Comparison of ENCODE assay signal across 27 cellular contexts in the genomic region with DNA sequence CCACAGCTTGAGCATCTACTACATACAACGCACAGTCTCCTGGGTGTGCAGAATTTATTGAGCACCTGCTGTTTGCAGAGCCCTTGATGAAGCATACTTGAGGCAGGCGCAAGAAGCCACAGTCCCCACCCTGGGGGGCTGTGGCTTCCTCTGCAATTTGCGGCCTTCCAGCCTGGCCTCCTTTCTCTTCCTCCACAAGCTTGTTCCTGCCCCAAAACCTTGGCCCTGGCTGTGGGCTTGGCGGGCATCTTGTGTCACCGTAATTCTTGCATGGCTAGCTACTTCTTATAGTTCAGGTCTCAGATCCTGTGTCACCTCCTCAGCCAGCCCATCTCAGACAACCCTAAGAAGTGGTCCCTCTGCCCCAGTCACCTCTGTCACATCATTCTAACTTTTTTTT.
"Had no signal": no experiment of that assay in that cellular context is flagged by ENCODE, and none has a peak within 500 bp of the region (broad histone marks: within the 10 kb centered on the region; RNA-seq: fewer than 3 reads in every experiment).

No MANE protein-coding gene starts in this region.

- H3K9me3 ChIP-seq: colonic mucosa, sigmoid colon, suprapubic skin, upper lobe of right lung, uterus had no signal

- H3K27me3 ChIP-seq: colonic mucosa, esophagus muscularis mucosa, foreskin keratinocyte, gastroesophageal sphincter, heart left ventricle, hepatocyte, left lung, ovary, sigmoid colon, suprapubic skin, transverse colon, upper lobe of right lung, uterus had no signal

- H3K27ac ChIP-seq: colonic mucosa, esophagus muscularis mucosa, foreskin keratinocyte, gastroesophageal sphincter, heart left ventricle, hepatocyte, left lung, ovary, psoas muscle, sigmoid colon, suprapubic skin, transverse colon, upper lobe of right lung, uterus had no signal

- H3K27me3 Mint-ChIP-seq: dendritic cell treated with granulocyte-macrophage colony-stimulating factor and Interleukin-4, amounts not matched to agents 40 ng/mL and 50 ng/mL, for 4 days; naive B cell; stimulated activated naive CD8-positive, alpha-beta T cell treated with anti-CD3 and anti-CD28 coated beads, Interleukin-15, amount 100 ng/mL, for 72 hours had no signal

- ATAC-seq: foreskin keratinocyte; gastroesophageal sphincter; heart left ventricle; left cardiac atrium; left lung; mucosa of descending colon; psoas muscle; right cardiac atrium; stimulated activated naive CD8-positive, alpha-beta T cell treated with anti-CD3 and anti-CD28 coated beads, Interleukin-15, amount 100 ng/mL, for 72 hours; upper lobe of right lung had no signal

- H3K4me1 Mint-ChIP-seq: mesothelial cell of epicardium had no signal

- H3K36me3 ChIP-seq: ovary, uterus had no signal

- H3K27ac Mint-ChIP-seq: dendritic cell treated with granulocyte-macrophage colony-stimulating factor and Interleukin-4, amounts not matched to agents 40 ng/mL and 50 ng/mL, for 4 days; mesothelial cell of epicardium had no signal

- H3K4me1 ChIP-seq: colonic mucosa, esophagus muscularis mucosa, foreskin keratinocyte, gastroesophageal sphincter, heart left ventricle, left lung, psoas muscle, sigmoid colon, suprapubic skin, transverse colon, upper lobe of right lung, uterus had no signal

- DNase-seq: colonic mucosa; effector CD8-positive, alpha-beta T cell; foreskin keratinocyte; heart left ventricle; left cardiac atrium; left lung; mesenchymal stem cell; mucosa of descending colon; naive B cell; occipital lobe; ovary; psoas muscle; right cardiac atrium; sigmoid colon; stimulated activated CD4-positive, alpha-beta T cell treated with anti-CD3 and anti-CD28 coated beads, Interleukin-2, amount 100 ng/mL, for 24 hours; stimulated activated CD4-positive, alpha-beta T cell treated with anti-CD3 and anti-CD28 coated beads, Interleukin-4, amount 100 ng/mL, for 24 hours; stimulated activated naive CD4-positive, alpha-beta T cell; stimulated activated naive CD8-positive, alpha-beta T cell treated with anti-CD3 and anti-CD28 coated beads, Interleukin-15, amount 100 ng/mL, for 72 hours; transverse colon; upper lobe of right lung; uterus had no signal

- H3K4me2 ChIP-seq: hepatocyte had no signal

- H3K4me3 ChIP-seq: colonic mucosa, esophagus muscularis mucosa, gastroesophageal sphincter, heart left ventricle, hepatocyte, left lung, mucosa of descending colon, ovary, psoas muscle, sigmoid colon, suprapubic skin, transverse colon, upper lobe of right lung, uterus had no signal

- H3K4me3 Mint-ChIP-seq: dendritic cell treated with granulocyte-macrophage colony-stimulating factor and Interleukin-4, amounts not matched to agents 40 ng/mL and 50 ng/mL, for 4 days; mesothelial cell of epicardium; naive B cell; stimulated activated naive CD8-positive, alpha-beta T cell treated with anti-CD3 and anti-CD28 coated beads, Interleukin-15, amount 100 ng/mL, for 72 hours had no signal
